13 cellular contexts compared by ENCODE assay signal in genomic region chr15:68666120-68666811, GRCh38.
DNase-seq lines count a peak whose midpoint lies in the region; ATAC-seq and TF ChIP-seq lines count a peak whose summit lies in the region.
"Had no signal": no experiment of that assay in that cellular context is flagged by ENCODE, and none has a peak within 500 bp of the region (broad histone marks: within the 10 kb centered on the region; RNA-seq: fewer than 3 reads in every experiment).

No MANE protein-coding gene starts in this region.

- H3K9ac ChIP-seq in neural progenitor cell (no peak overlapping the region), colonic mucosa (ENCODE audit: low read depth in 2 of 2, low read length in 2 of 2) (no peak overlapping the region)

- CTCF ChIA-PET in OCI-LY7 (lab: Charles Lee; ENCODE audit: unreplicated experiment): interaction anchor here (0.6 kb wide), 2 partner anchors 32 to 34 kb away, joined by 4 to 6 read pairs; no protein-coding TSS in a partner anchor

- H3K4me3 ChIP-seq in OCI-LY7 (ENCODE audit: low read depth, low read length, poor library complexity, severe bottlenecking) (no peak overlapping the region), neural progenitor cell (no peak overlapping the region), colonic mucosa (no peak overlapping the region)
- H3K4me3 ChIP-seq: smooth muscle cell, thoracic aorta had no signal

- H3K36me3 ChIP-seq in OCI-LY7 (ENCODE audit: insufficient read depth, low read length) (peaks cover 30% of the 10 kb centered on the region), neural progenitor cell (no peaks in the 10 kb centered on the region), colonic mucosa (no peaks in the 10 kb centered on the region)
- H3K36me3 ChIP-seq: thoracic aorta had no signal

- peaks cover 10% of the 10 kb centered on the region for H3F3A ChIP-seq in neural progenitor cell (ENCODE audit: low read depth)

- H3K4me1 ChIP-seq in OCI-LY7 (ENCODE audit: insufficient read depth, low read length, poor library complexity, severe bottlenecking) (peaks cover 31% of the 10 kb centered on the region), neural progenitor cell (peaks cover 21% of the 10 kb centered on the region), colonic mucosa (no peaks in the 10 kb centered on the region)

- H3K36me3 Mint-ChIP-seq in neural progenitor cell: peaks cover 17% of the 10 kb centered on the region
- no peaks in the 10 kb centered on the region for H3K36me3 Mint-ChIP-seq in activated T-cell treated with anti-CD3 and anti-CD28 coated beads, Interleukin-2, amount 50 U/mL, for 24 hours (ENCODE audit: low read depth)
- H3K36me3 Mint-ChIP-seq: CD8-positive, alpha-beta T cell had no signal

- peaks cover 12% of the 10 kb centered on the region for H3K9me3 Mint-ChIP-seq in neural progenitor cell
- H3K9me3 Mint-ChIP-seq in activated T-cell treated with anti-CD3 and anti-CD28 coated beads, Interleukin-2, amount 50 U/mL, for 24 hours: no peaks in the 10 kb centered on the region
- H3K9me3 Mint-ChIP-seq: CD8-positive, alpha-beta T cell had no signal

- in situ Hi-C loops in G401 (cut with HindIII; ENCODE audit: low sequenced_read_pairs): no loop called here

- DNase-seq in G401 (ENCODE audit: low spot score): peak; percentile 87
- DNase-seq in NCI-H146 (lab: John Stamatoyannopoulos, UW): peak; percentile 78
- DNase-seq in OCI-LY7 (ENCODE audit: low spot score): peak; percentile 65
- DNase-seq in neural progenitor cell (ENCODE audit: low spot score): peak; percentile 47
- DNase-seq in activated T-cell treated with anti-CD3 and anti-CD28 coated beads, Interleukin-2, amount 50 U/mL, for 24 hours: no peak
- DNase-seq in colonic mucosa: no peak
- no peak for DNase-seq in activated CD4-positive, alpha-beta T cell treated with anti-CD3 and anti-CD28 coated beads for 1 hour
- DNase-seq: CD8-positive, alpha-beta T cell; mammary epithelial cell; occipital lobe had no signal

- H3K9me3 ChIP-seq in OCI-LY7 (ENCODE audit: low read length): peaks cover 8% of the 10 kb centered on the region; the same call in 1 of the 2 replicates
- H3K9me3 ChIP-seq in neural progenitor cell (ENCODE audit: low read depth): no peaks in the 10 kb centered on the region
- H3K9me3 ChIP-seq in colonic mucosa: no peaks in the 10 kb centered on the region
- H3K9me3 ChIP-seq: thoracic aorta had no signal

- peak overlapping the region; percentile 23 for H3K27ac ChIP-seq in OCI-LY7 (ENCODE audit: low read depth, low read length, poor library complexity, severe bottlenecking)
- no peak overlapping the region for H3K27ac ChIP-seq in neural progenitor cell
- no peak overlapping the region for H3K27ac ChIP-seq in colonic mucosa
- H3K27ac ChIP-seq: thoracic aorta had no signal

- POLR2A ChIA-PET in OCI-LY7 (lab: Charles Lee): interaction anchor here (0.5 to 1.0 kb wide), 6 partner anchors 18 to 886 kb away, joined by 3 to 4 read pairs (median 3); no protein-coding TSS in a partner anchor

- no peak for ATAC-seq in HG03159 (IDR thresholded peaks at IDR 0.05; ENCODE audit: unreplicated experiment)
- ATAC-seq: CD8-positive, alpha-beta T cell had no signal

- no TSS peak for BruUV-seq in OCI-LY7 (replicated peaks; lab: Mats Ljungman, UMichigan)

- intact Hi-C loops in OCI-LY7 (cut with micrococcal nuclease; ENCODE audit: unreplicated experiment): no loop called here
- intact Hi-C loops in colonic mucosa (cut with DNase I): no loop called here

- peak overlapping the region; percentile 70 for H3K4me2 ChIP-seq in OCI-LY7 (ENCODE audit: low read length)
- peak overlapping the region; percentile 30 for H3K4me2 ChIP-seq in neural progenitor cell
- H3K4me2 ChIP-seq: smooth muscle cell had no signal

- H3K4me1 Mint-ChIP-seq in neural progenitor cell: peaks cover 10% of the 10 kb centered on the region
- H3K4me1 Mint-ChIP-seq in activated T-cell treated with anti-CD3 and anti-CD28 coated beads, Interleukin-2, amount 50 U/mL, for 24 hours (ENCODE audit: low read depth): no peaks in the 10 kb centered on the region

- TF ChIP-seq CTCF in OCI-LY7 (conservative IDR thresholded peaks at IDR 0.05; ENCODE audit: low read length): no peak
- no peak for TF ChIP-seq CTCF in neural progenitor cell (IDR thresholded peaks at IDR 0.05)
- no peak for TF ChIP-seq CTCF in colonic mucosa (IDR thresholded peaks at IDR 0.05)

- H2AFZ ChIP-seq in OCI-LY7 (ENCODE audit: low read length) (no peak overlapping the region), neural progenitor cell (replicated peaks) (peak overlapping the region; percentile 47)

- peak overlapping the region; percentile 83 for H3K27ac Mint-ChIP-seq in neural progenitor cell
- no peak overlapping the region for H3K27ac Mint-ChIP-seq in activated T-cell treated with anti-CD3 and anti-CD28 coated beads, Interleukin-2, amount 50 U/mL, for 24 hours
- H3K27ac Mint-ChIP-seq: CD8-positive, alpha-beta T cell had no signal

- H3K27me3 Mint-ChIP-seq in neural progenitor cell (ENCODE audit: insufficient read depth, low read depth): peaks cover 5% of the 10 kb centered on the region
- peaks cover 6% of the 10 kb centered on the region for H3K27me3 Mint-ChIP-seq in activated T-cell treated with anti-CD3 and anti-CD28 coated beads, Interleukin-2, amount 50 U/mL, for 24 hours

- H4K20me1 ChIP-seq in OCI-LY7 (ENCODE audit: insufficient read depth, low read length) (no peaks in the 10 kb centered on the region), neural progenitor cell (ENCODE audit: low read depth) (no peaks in the 10 kb centered on the region)

- H3K9me2 ChIP-seq in OCI-LY7 (ENCODE audit: insufficient read depth, low read length): no peaks in the 10 kb centered on the region

- H3K79me2 ChIP-seq in OCI-LY7 (ENCODE audit: insufficient read depth, low read depth, low read length) (no peaks in the 10 kb centered on the region), neural progenitor cell (ENCODE audit: low read depth) (no peaks in the 10 kb centered on the region)

- no peaks in the 10 kb centered on the region for H3K27me3 ChIP-seq in neural progenitor cell
- H3K27me3 ChIP-seq in colonic mucosa: no peaks in the 10 kb centered on the region

- no peak overlapping the region for H3K4me3 Mint-ChIP-seq in neural progenitor cell
- H3K4me3 Mint-ChIP-seq in activated T-cell treated with anti-CD3 and anti-CD28 coated beads, Interleukin-2, amount 50 U/mL, for 24 hours: no peak overlapping the region
- H3K4me3 Mint-ChIP-seq: CD8-positive, alpha-beta T cell had no signal

Comparison
In these comparisons a context has a peak if more than half of its experiments do, and no peak if none do; other contexts are left out.
1. DNase-seq: peak in G401 (single experiment), NCI-H146 (single experiment), OCI-LY7 (single experiment) and neural progenitor cell (single experiment); none in activated T-cell treated with anti-CD3 and anti-CD28 coated beads, Interleukin-2, amount 50 U/mL, for 24 hours (single experiment), colonic mucosa (single experiment) and activated CD4-positive, alpha-beta T cell treated with anti-CD3 and anti-CD28 coated beads for 1 hour (single experiment).